Comparison of ENCODE assay signal across 8 cellular contexts in genomic region chr1:174022080-174022975, GRCh38. TPM values are rescaled to one million over a fixed set of nuclear protein-coding genes. Genes with fewer than 3 reads are reported as not detected.
DNase-seq lines count a peak whose midpoint lies in the region; ATAC-seq, FAIRE-seq and TF ChIP-seq lines count a peak whose summit lies in the region.

TSS of gene RC3H1 (minus strand) at chr1:174022357. CDS start at chr1:173992985, 29,372 bp downstream.

- H3K27me3 ChIP-seq in upper lobe of left lung: no peaks in the 10 kb centered on the region

- peak within 1 kb of the TSS; percentile 68 to 89 (median 82) for H3K4me3 ChIP-seq in upper lobe of left lung

- peak; percentile 93 for ATAC-seq in HG02759 (IDR thresholded peaks at IDR 0.05; ENCODE audit: unreplicated experiment)
- ATAC-seq in upper lobe of left lung (ENCODE audit: low FRiP score in 2 of 2): peak; percentile 98

- peaks cover 38 to 50% (median 42%) of the 10 kb centered on the region in 4 donors for H3K4me1 ChIP-seq in upper lobe of left lung

- DNase-seq in GM12891 (ENCODE audit: insufficient read length, low spot score) (peak; percentile 79), NCI-H1436 (lab: John Stamatoyannopoulos, UW) (peak; percentile 82), T-helper 1 cell (peak; percentile 81 to 92 (median 85)), cardiac septum (ENCODE audit: low spot score) (peak; percentile 97), posterior vena cava (ENCODE audit: low spot score) (peak; percentile 97), upper lobe of left lung (peak; percentile 95 to 97)

- TF ChIP-seq POLR2A in GM12891 (IDR thresholded peaks at IDR 0.05; ENCODE audit: low read depth, low read length): peak; percentile 77
- peak; percentile 67 to 96 (median 94) for TF ChIP-seq POLR2A in upper lobe of left lung (IDR thresholded peaks at IDR 0.05)

- no peak for TF ChIP-seq EP300 in upper lobe of left lung (IDR thresholded peaks at IDR 0.05)

- peak; percentile 90 for FAIRE-seq in GM12891 (lab: Jason Lieb, UNC)

- intact Hi-C loops in cardiac septum (cut with DNase I) (no loop called here), posterior vena cava (cut with DNase I) (no loop called here)

- no peaks in the 10 kb centered on the region for H3K9me3 ChIP-seq in upper lobe of left lung

- H3K27ac ChIP-seq in adipose tissue (ENCODE audit: low read depth, low read length) (peak within 1 kb of the TSS; percentile 76), upper lobe of left lung (peak within 1 kb of the TSS; percentile 90 to 98 (median 94))

- no peaks in the 10 kb centered on the region for H3K36me3 ChIP-seq in upper lobe of left lung

- no peak for TF ChIP-seq CTCF in upper lobe of left lung (IDR thresholded peaks at IDR 0.05)

- WGBS in adipose tissue, 3 donors: 0 to 1% (median 1%) methylated on average over 53 to 78 of the region's 78 CpGs
- WGBS in upper lobe of left lung, 2 donors: 1% methylated on average over 35 to 39 of the region's 78 CpGs

TF ChIP-seq in GM12891, 5 proteins besides CTCF, POLR2A, EP300 and RAD21:
- TF ChIP-seq PAX5 (IDR thresholded peaks at IDR 0.05; ENCODE audit: insufficient read depth, low read length, severe bottlenecking) (no peak), POLR2AphosphoS5 (IDR thresholded peaks at IDR 0.05; ENCODE audit: low read depth, low read length) (peak; percentile 83), SPI1 (IDR thresholded peaks at IDR 0.05; ENCODE audit: low read depth, low read length) (peak; percentile 61), POU2F2 (IDR thresholded peaks at IDR 0.05; ENCODE audit: low read depth, low read length) (no peak), TAF1 (IDR thresholded peaks at IDR 0.05; ENCODE audit: low read depth, low read length) (peak; percentile 90)

RNA-seq across cellular contexts. Expression of gene RC3H1, which starts in this region (rescaled TPM):
- 1.7 TPM for polyA plus RNA-seq in GM12891 (2012; ENCODE audit: low read depth, missing spikeins)
- polyA plus RNA-seq in adipose tissue: 10 to 100 TPM in 1 of 3 donors, 1 to 10 TPM in 2; 1.8 to 13.9 (median 3.8) TPM
- total RNA-seq in cardiac septum (24.7 TPM), posterior vena cava (10 to 100 TPM; 25.8 to 27.2 TPM), upper lobe of left lung (10 to 100 TPM; 19.0 to 40.9 (median 31.4) TPM)

Comparison
In these comparisons a context has a peak if more than half of its experiments do, and no peak if none do; other contexts are left out.
1. Peak in every context shown above with its lines: DNase-seq, ATAC-seq, H3K4me3 ChIP-seq and H3K27ac ChIP-seq.